In the genomic region with DNA sequence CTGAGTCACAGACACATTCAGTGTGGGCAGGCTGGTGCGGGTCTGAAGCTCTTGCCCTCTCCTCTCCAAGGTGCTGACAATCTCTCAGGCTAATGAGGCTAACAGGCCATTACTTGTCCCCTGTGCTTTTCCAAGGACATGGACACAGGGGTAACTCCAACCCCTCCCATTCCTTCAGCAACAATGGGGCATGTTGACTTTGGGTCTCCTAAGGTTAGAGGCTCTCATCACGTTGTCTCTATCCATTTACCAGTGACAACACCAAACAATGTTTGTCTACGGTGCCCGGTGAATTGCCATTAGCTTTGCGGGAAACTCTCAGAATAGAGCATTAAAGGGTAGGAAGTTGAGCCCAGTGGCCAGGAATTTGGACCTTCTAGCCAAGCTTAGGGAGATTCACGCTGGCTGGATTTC, we compare ENCODE assay signal across 2 cellular contexts.
TF ChIP-seq lines count a peak whose summit lies in the region.

No MANE protein-coding gene starts in this region.

TF ChIP-seq in IMR-90, 13 proteins besides CTCF, POLR2A, EP300 and RAD21:
- TF ChIP-seq SMC3 (IDR thresholded peaks at IDR 0.05; ENCODE audit: low read depth, low read length) (no peak), MAFK (IDR thresholded peaks at IDR 0.05; ENCODE audit: low read depth, low read length) (no peak), BHLHE40 (IDR thresholded peaks at IDR 0.05; ENCODE audit: low read depth, low read length) (no peak), FOS (IDR thresholded peaks at IDR 0.05; ENCODE audit: low read depth, low read length) (no peak), MXI1 (IDR thresholded peaks at IDR 0.05; ENCODE audit: borderline replicate concordance, low read depth, low read length) (no peak), ELK1 (IDR thresholded peaks at IDR 0.05; ENCODE audit: borderline replicate concordance, low read depth, low read length) (no peak), RCOR1 (IDR thresholded peaks at IDR 0.05; ENCODE audit: insufficient replicate concordance, low read length) (no peak), CHD1 (IDR thresholded peaks at IDR 0.05; ENCODE audit: low read depth, low read length) (no peak), MAZ (IDR thresholded peaks at IDR 0.05; ENCODE audit: borderline replicate concordance, low read depth, low read length) (no peak), NFE2L2 (IDR thresholded peaks at IDR 0.05; ENCODE audit: low read depth, low read length) (no peak)

TF ChIP-seq in H1, 55 proteins besides CTCF, POLR2A, EP300 and RAD21:
- TF ChIP-seq CBX8 (IDR thresholded peaks at IDR 0.05; ENCODE audit: borderline replicate concordance, low read depth, low read length) (no peak), SIX5 (IDR thresholded peaks at IDR 0.05; ENCODE audit: low read depth, low read length) (no peak), RBBP5 (IDR thresholded peaks at IDR 0.05; ENCODE audit: borderline replicate concordance, low read depth, low read length) (no peak), SP4 (IDR thresholded peaks at IDR 0.05; ENCODE audit: low read length) (no peak), CEBPB (IDR thresholded peaks at IDR 0.05; ENCODE audit: low read depth, low read length) (no peak), EZH2 (IDR thresholded peaks at IDR 0.05; ENCODE audit: low read depth, low read length, severe bottlenecking) (no peak), SIRT6 (IDR thresholded peaks at IDR 0.05; ENCODE audit: low read length) (no peak), ASH2L (IDR thresholded peaks at IDR 0.05; ENCODE audit: low read length) (no peak), SP2 (IDR thresholded peaks at IDR 0.05; ENCODE audit: low read length) (no peak), NANOG (IDR thresholded peaks at IDR 0.05; ENCODE audit: insufficient read depth, low read depth, low read length, poor library complexity, severe bottlenecking) (no peak), MAFK (IDR thresholded peaks at IDR 0.05; ENCODE audit: low read depth, low read length) (no peak), USF2 (IDR thresholded peaks at IDR 0.05; ENCODE audit: low read length) (no peak), TCF12 (IDR thresholded peaks at IDR 0.05; ENCODE audit: low read depth, low read length) (no peak), SUZ12 (IDR thresholded peaks at IDR 0.05; ENCODE audit: low read length) (no peak)
